ENCODE assay signal across 10 cellular contexts in genomic region chr1:211420389-211420788, GRCh38.
DNase-seq lines count a peak whose midpoint lies in the region; ATAC-seq, FAIRE-seq and TF ChIP-seq lines count a peak whose summit lies in the region.
"Had no signal": no experiment of that assay in that cellular context is flagged by ENCODE, and none has a peak within 500 bp of the region (broad histone marks: within the 10 kb centered on the region; RNA-seq: fewer than 3 reads in every experiment).

No MANE protein-coding gene starts in this region.

- H3K4me3 Mint-ChIP-seq in WTC11: no peak overlapping the region

- H3K4me1 Mint-ChIP-seq in WTC11: peaks cover 22% of the 10 kb centered on the region

- no peak for FAIRE-seq in GM12892 (lab: Jason Lieb, UNC)

- H3K27ac Mint-ChIP-seq in WTC11: peak overlapping the region; percentile 1; the same call in 1 of the 2 replicates

- peaks cover 7% of the 10 kb centered on the region for H3K36me3 Mint-ChIP-seq in WTC11

- in situ Hi-C loops in GM13976 (cut with MboI; ENCODE audit: low sequenced_read_pairs, unreplicated experiment): no loop called here

- H3K9me3 Mint-ChIP-seq in WTC11: peaks cover 4% of the 10 kb centered on the region; the same call in 1 of the 2 replicates

- H3K4me3 ChIP-seq in foreskin fibroblast (ENCODE audit: low read depth in 1 of 2, low read length in 2 of 2): no peak overlapping the region
- H3K4me3 ChIP-seq: body of pancreas had no signal

- ATAC-seq in WTC11 (no peak), HG03521 (IDR thresholded peaks at IDR 0.05; ENCODE audit: unreplicated experiment) (no peak)
- ATAC-seq: body of pancreas had no signal

- CTCF ChIA-PET in HEK293T (lab: Yijun Ruan, JAX): no interaction called here
- CTCF ChIA-PET in WTC11 (lab: Charles Lee): no interaction called here

- DNase-seq in EL: peak; percentile 56
- peak; percentile 26 for DNase-seq in HEK293T (ENCODE audit: extremely low spot score)
- no peak for DNase-seq in WTC11 (ENCODE audit: low spot score)
- peak; percentile 23 to 58 for DNase-seq in foreskin fibroblast
- DNase-seq in GM12892 (ENCODE audit: insufficient read length): no peak
- DNase-seq in GM13976 (ENCODE audit: low spot score): no peak
- DNase-seq in NCI-H1930 (lab: John Stamatoyannopoulos, UW): no peak
- DNase-seq: body of pancreas, GF-D8 had no signal

- H3K27me3 Mint-ChIP-seq in WTC11 (ENCODE audit: low read depth): peaks cover 9% of the 10 kb centered on the region

- no peak for TF ChIP-seq CTCF in WTC11 (IDR thresholded peaks at IDR 0.05)
- no peak for TF ChIP-seq CTCF in foreskin fibroblast (IDR thresholded peaks at IDR 0.05; ENCODE audit: low read depth, low read length)
- TF ChIP-seq CTCF in GM13976 (IDR thresholded peaks at IDR 0.05; ENCODE audit: borderline replicate concordance, control extremely low read depth, extremely low read depth, insufficient read depth, missing control alignments): no peak

- TF ChIP-seq POLR2A in GM12892 (IDR thresholded peaks at IDR 0.05; ENCODE audit: low read depth, low read length): no peak

- POLR2A ChIA-PET in HEK293T (lab: Yijun Ruan, JAX) (no interaction called here), WTC11 (lab: Charles Lee) (no interaction called here)

TF ChIP-seq in HEK293T, 16 proteins besides CTCF, POLR2A, EP300 and RAD21:
- TF ChIP-seq L3MBTL2 (conservative IDR thresholded peaks at IDR 0.05) (peak; percentile 38; the same call in 1 of the 2 replicates), SUZ12 (IDR thresholded peaks at IDR 0.05) (no peak)

TF ChIP-seq in WTC11, 78 proteins besides CTCF, POLR2A, EP300 and RAD21:
- TF ChIP-seq GRHL2 (CRISPR knock-in tag; IDR thresholded peaks at IDR 0.05; ENCODE audit: insufficient replicate concordance, severe bottlenecking) (no peak), ZNF138 (CRISPR knock-in tag; conservative IDR thresholded peaks at IDR 0.05) (no peak), ZNF121 (CRISPR knock-in tag; IDR thresholded peaks at IDR 0.05) (no peak), SP1 (CRISPR knock-in tag; conservative IDR thresholded peaks at IDR 0.05) (no peak), CREB1 (CRISPR knock-in tag; IDR thresholded peaks at IDR 0.05) (no peak), TCF7 (CRISPR knock-in tag; IDR thresholded peaks at IDR 0.05; ENCODE audit: low read depth) (no peak)

Comparison
In these comparisons a context has a peak if more than half of its experiments do, and no peak if none do; other contexts are left out.
1. DNase-seq: peak in EL (single experiment), HEK293T (single experiment) and foreskin fibroblast (2 of 2); none in WTC11 (single experiment), GM12892 (single experiment), GM13976 (single experiment) and NCI-H1930 (0 of 2).